16 cellular contexts compared by ENCODE assay signal in genomic region chr2:169815849-169816248, GRCh38. TPM values are rescaled to one million over a fixed set of nuclear protein-coding genes. Genes with fewer than 3 reads are reported as not detected.
DNase-seq lines count a peak whose midpoint lies in the region; ATAC-seq and TF ChIP-seq lines count a peak whose summit lies in the region.
"Had no signal": no experiment of that assay in that cellular context is flagged by ENCODE, and none has a peak within 500 bp of the region (broad histone marks: within the 10 kb centered on the region; RNA-seq: fewer than 3 reads in every experiment).

No MANE protein-coding gene starts in this region.

- H3K9me3 Mint-ChIP-seq in activated T-helper 17 cell treated with anti-CD3 and anti-CD28 coated beads, Interleukin-2, amount 50 U/mL, for 72 hours: no peaks in the 10 kb centered on the region

- no peaks in the 10 kb centered on the region for H3K4me1 Mint-ChIP-seq in activated T-helper 17 cell treated with anti-CD3 and anti-CD28 coated beads, Interleukin-2, amount 50 U/mL, for 72 hours

- H3K4me3 Mint-ChIP-seq in activated T-helper 17 cell treated with anti-CD3 and anti-CD28 coated beads, Interleukin-2, amount 50 U/mL, for 72 hours: no peak overlapping the region
- H3K4me3 Mint-ChIP-seq: activated naive CD4-positive, alpha-beta T cell treated with anti-CD3 and anti-CD28 coated beads, Interleukin-2, amount 10 ng/mL, durations not matched to agents 7 days and 5 days; H9 had no signal

- no peaks in the 10 kb centered on the region for H3K9me3 ChIP-seq in AG04450 (ENCODE audit: control insufficient read depth, insufficient read depth, low read length)
- H3K9me3 ChIP-seq: sigmoid colon, uterus had no signal

- no peak overlapping the region for H3K27ac ChIP-seq in AG04450 (ENCODE audit: low read depth, low read length)
- no peak overlapping the region for H3K27ac ChIP-seq in foreskin keratinocyte
- H3K27ac ChIP-seq: sigmoid colon, uterus had no signal

- POLR2A ChIA-PET in AG04450 (lab: Yijun Ruan, JAX): interaction anchor here (0.6 kb wide), 2 partner anchors 9 to 230 kb away, joined by 3 to 7 read pairs; partner anchors contain the start of gene METTL5

- H3K27ac Mint-ChIP-seq in activated T-helper 17 cell treated with anti-CD3 and anti-CD28 coated beads, Interleukin-2, amount 50 U/mL, for 72 hours: peak overlapping the region; percentile 25
- H3K27ac Mint-ChIP-seq: H9 had no signal

- CTCF ChIA-PET in AG04450 (lab: Charles Lee): interaction anchor here (1.6 to 2.1 kb wide), 2 partner anchors 8 to 10 kb away, joined by 5 to 6 read pairs; partner anchors contain the start of gene METTL5

- DNase-seq in AG04450 (ENCODE audit: low read depth, low spot score) (peak; percentile 60), HCEC 1CT (peak; percentile 87), foreskin keratinocyte (peak; percentile 78 to 85), NK-92 (lab: John Stamatoyannopoulos, UW; ENCODE audit: unreplicated experiment) (no peak)
- DNase-seq: activated CD4-positive, alpha-beta T cell treated with anti-CD3 and anti-CD28 coated beads for 4 hours; activated naive CD4-positive, alpha-beta T cell treated with anti-CD3 and anti-CD28 coated beads, Interleukin-2, amount 10 ng/mL, durations not matched to agents 7 days and 5 days; H9; KG1; NCI-H446; SHP77; sigmoid colon; uterus had no signal

- no peaks in the 10 kb centered on the region for H3K27me3 ChIP-seq in AG04450 (ENCODE audit: control insufficient read depth, insufficient read depth, low read length)
- no peaks in the 10 kb centered on the region for H3K27me3 ChIP-seq in foreskin keratinocyte
- H3K27me3 ChIP-seq: sigmoid colon, uterus had no signal

- peaks cover 96% of the 10 kb centered on the region for H3K36me3 Mint-ChIP-seq in activated T-helper 17 cell treated with anti-CD3 and anti-CD28 coated beads, Interleukin-2, amount 50 U/mL, for 72 hours (ENCODE audit: low read depth)

- H3K4me1 ChIP-seq in foreskin keratinocyte: peaks cover 23% of the 10 kb centered on the region
- H3K4me1 ChIP-seq: sigmoid colon, uterus had no signal

- H3K27me3 Mint-ChIP-seq in activated T-helper 17 cell treated with anti-CD3 and anti-CD28 coated beads, Interleukin-2, amount 50 U/mL, for 72 hours: no peaks in the 10 kb centered on the region
- H3K27me3 Mint-ChIP-seq: activated naive CD4-positive, alpha-beta T cell treated with anti-CD3 and anti-CD28 coated beads, Interleukin-2, amount 10 ng/mL, durations not matched to agents 7 days and 5 days had no signal

- H3K4me3 ChIP-seq in AG04450 (ENCODE audit: low read depth, low read length): no peak overlapping the region
- H3K4me3 ChIP-seq: sigmoid colon, uterus had no signal

- peak; percentile 82 for ATAC-seq in activated T-helper 17 cell treated with anti-CD3 and anti-CD28 coated beads, Interleukin-2, amount 50 U/mL, for 72 hours (replicated peaks)
- ATAC-seq in foreskin keratinocyte: peak; percentile 94
- ATAC-seq in GM19395 (IDR thresholded peaks at IDR 0.05; ENCODE audit: unreplicated experiment): no peak
- no peak for ATAC-seq in esophagus mucosa
- no peak for ATAC-seq in GM21529 (IDR thresholded peaks at IDR 0.05; ENCODE audit: unreplicated experiment)

- no peak for TF ChIP-seq CTCF in AG04450 (IDR thresholded peaks at IDR 0.05; ENCODE audit: low read depth, low read length)
- TF ChIP-seq CTCF in foreskin keratinocyte (conservative IDR thresholded peaks at IDR 0.05): no peak

RNA-seq across cellular contexts. Expression of gene METTL5, which starts 8.9 kb away (rescaled TPM):
- polyA plus RNA-seq in AG04450 (2011; rRNA removed) (34.3 and 45.0 TPM in 2 replicates), foreskin keratinocyte (122 TPM in 2 replicates)
- 7.2 and 13.7 TPM in 2 replicates for polyA minus RNA-seq in AG04450 (2011; rRNA and poly(A)+ RNA removed)
- total RNA-seq in activated T-helper 17 cell treated with anti-CD3 and anti-CD28 coated beads, Interleukin-2, amount 50 U/mL, for 72 hours: 10 to 100 TPM; 54.4 to 78.7 TPM
- total RNA-seq in foreskin keratinocyte (102 and 105 TPM in 2 replicates), esophagus mucosa (41.2 TPM)

RNA-seq across cellular contexts. Expression of gene UBR3, which starts 11.4 kb away (rescaled TPM):
- polyA plus RNA-seq in AG04450 (2011; rRNA removed): 15.7 and 20.3 TPM in 2 replicates
- 19.6 and 45.9 TPM in 2 replicates for polyA minus RNA-seq in AG04450 (2011; rRNA and poly(A)+ RNA removed)
- total RNA-seq in activated T-helper 17 cell treated with anti-CD3 and anti-CD28 coated beads, Interleukin-2, amount 50 U/mL, for 72 hours: 10 to 100 TPM; 28.6 to 32.7 TPM
- total RNA-seq in foreskin keratinocyte: 13.2 and 15.3 TPM in 2 replicates
- 3.0 and 3.9 TPM in 2 replicates for polyA plus RNA-seq in foreskin keratinocyte
- total RNA-seq in esophagus mucosa: 23.8 TPM

RNA-seq across cellular contexts. Expression of gene SSB, which starts 17.2 kb away (rescaled TPM):
- polyA plus RNA-seq in AG04450 (2011; rRNA removed) (100 and 161 TPM in 2 replicates), foreskin keratinocyte (92.7 and 111 TPM in 2 replicates)
- polyA minus RNA-seq in AG04450 (2011; rRNA and poly(A)+ RNA removed): 28.9 and 31.2 TPM in 2 replicates
- 100 to 1,000 TPM in 1 of 2 donors, 10 to 100 TPM in 1; 39.5 to 112 TPM for total RNA-seq in activated T-helper 17 cell treated with anti-CD3 and anti-CD28 coated beads, Interleukin-2, amount 50 U/mL, for 72 hours
- total RNA-seq in foreskin keratinocyte (124 and 135 TPM in 2 replicates), esophagus mucosa (40.1 TPM)

Comparison
In these comparisons a context has a peak if more than half of its experiments do, and no peak if none do; other contexts are left out.
1. ATAC-seq: peak in activated T-helper 17 cell treated with anti-CD3 and anti-CD28 coated beads, Interleukin-2, amount 50 U/mL, for 72 hours (single experiment) and foreskin keratinocyte (single experiment); none in GM19395 (single experiment), esophagus mucosa (single experiment) and GM21529 (single experiment).